1 cellular context compared by ENCODE assay signal in genomic region chr3:50671331-50671730, GRCh38.
TF ChIP-seq lines count a peak whose summit lies in the region.

No MANE protein-coding gene starts in this region.

TF ChIP-seq in HepG2, 621 proteins besides CTCF, POLR2A, EP300 and RAD21:
- TF ChIP-seq MAFK (conservative IDR thresholded peaks at IDR 0.05 in 1 of 2, IDR thresholded peaks at IDR 0.05 in 1 of 2; ENCODE audit: low read length in 2 of 2), result peak in 1 of 2 experiments; percentile 12; a peak in 1 of 4 replicates
- no peak for TF ChIP-seq ZBTB39 (CRISPR knock-in tag; IDR thresholded peaks at IDR 0.05)
- 0 out of 2 replicates have a peak, but pooled peaks have one; percentile 14 for TF ChIP-seq MAFF (IDR thresholded peaks at IDR 0.05; ENCODE audit: low read depth, low read length)
